8 cellular contexts compared by ENCODE assay signal in genomic region chr10:26931223-26931622, GRCh38.
DNase-seq lines count a peak whose midpoint lies in the region; ATAC-seq, FAIRE-seq and TF ChIP-seq lines count a peak whose summit lies in the region.

No MANE protein-coding gene starts in this region.

- POLR2A ChIA-PET in GM12878 (lab: Charles Lee) = no interaction called here

- H3K79me2 ChIP-seq in GM12878 (ENCODE audit: control insufficient read depth, insufficient read depth, low read length) (no peaks in the 10 kb centered on the region), osteoblast (ENCODE audit: insufficient read depth, low read length) (no peaks in the 10 kb centered on the region)

- peak; percentile 79 for ATAC-seq in GM19035 (IDR thresholded peaks at IDR 0.05; ENCODE audit: unreplicated experiment)
- ATAC-seq in HG02884 (IDR thresholded peaks at IDR 0.05; ENCODE audit: unreplicated experiment) = peak; percentile 50
- peak; percentile 100 for ATAC-seq in GM12878

- H3K27ac Mint-ChIP-seq in immature natural killer cell = no peak overlapping the region

- peaks cover 2 to 8% (median 3%) of the 10 kb centered on the region in 3 donors for H3K27me3 Mint-ChIP-seq in immature natural killer cell (ENCODE audit: low read depth in 3 of 3)

- H3K4me1 Mint-ChIP-seq in immature natural killer cell = peaks cover 0 to 4% of the 10 kb centered on the region in 2 donors

- H3K27ac ChIP-seq in GM12878 (ENCODE audit: control insufficient read depth, insufficient read depth) (no peak overlapping the region), osteoblast (ENCODE audit: low read depth, low read length) (no peak overlapping the region)

- H2AFZ ChIP-seq in GM12878 (ENCODE audit: control insufficient read depth, low read depth, low read length) (peak overlapping the region; percentile 37), osteoblast (ENCODE audit: low read length) (no peak overlapping the region)

- in situ Hi-C loops in GM12878 (cut with MboI) = no loop called here

- H3K4me3 ChIP-seq in GM12878 (no peak overlapping the region), osteoblast (ENCODE audit: insufficient read depth, low read length) (peak overlapping the region; percentile 28), foreskin fibroblast (ENCODE audit: low read depth in 1 of 2, low read length in 2 of 2) (no peak overlapping the region)

- BruUV-seq in GM12878 (replicated peaks; lab: Mats Ljungman, UMichigan) = no TSS peak

- H3K4me1 ChIP-seq in GM12878 (ENCODE audit: control insufficient read depth, insufficient read depth, low read length) (no peaks in the 10 kb centered on the region), osteoblast (ENCODE audit: insufficient read depth, low read length) (no peaks in the 10 kb centered on the region)

- H3K4me3 Mint-ChIP-seq in immature natural killer cell = peak overlapping the region in 1 of 5 donors; percentile 21

- no peak for DNase-seq in GM12878 (ENCODE audit: low read depth, low spot score)
- no peak for DNase-seq in osteoblast (ENCODE audit: insufficient read length, low spot score, missing footprints)
- DNase-seq in NCI-H2171 treated with DMSO at 0.1 percent for 48 hours (lab: John Stamatoyannopoulos, UW) = no peak
- DNase-seq in foreskin fibroblast = no peak
- DNase-seq in immature natural killer cell = no peak
- no peak for DNase-seq in HCEC 1CT

- WGBS in GM12878 (ENCODE audit: insufficient coverage, insufficient replicate concordance, low lambda C conversion rate, missing lambda C conversion rate) = 10% methylated on average over 14 of the region's 21 CpGs

- TF ChIP-seq POLR2A in GM12878 (IDR thresholded peaks at IDR 0.05; ENCODE audit: low read depth, low read length) = no peak

- no peak for TF ChIP-seq CTCF in GM12878 (IDR thresholded peaks at IDR 0.05 in 2 of 3, conservative IDR thresholded peaks at IDR 0.05 in 1 of 3; ENCODE audit: control insufficient read depth in 2 of 3, extremely low read depth in 1 of 3, insufficient read depth in 1 of 3, low read depth in 3 of 3, low read length in 3 of 3)
- no peak for TF ChIP-seq CTCF in osteoblast (IDR thresholded peaks at IDR 0.05; ENCODE audit: extremely low read depth, low read depth, low read length)
- TF ChIP-seq CTCF in foreskin fibroblast (IDR thresholded peaks at IDR 0.05; ENCODE audit: low read depth, low read length) = no peak

- H3K9ac ChIP-seq in GM12878 (ENCODE audit: control insufficient read depth, insufficient read depth, low read length) = no peak overlapping the region

- RAD21 ChIA-PET in GM12878 (lab: Charles Lee; ENCODE audit: unreplicated experiment) = no interaction called here

- intact Hi-C loops in GM12878 (cut with micrococcal nuclease; ENCODE audit: unreplicated experiment) = no loop called here

- H3K4me2 ChIP-seq in GM12878 (ENCODE audit: control insufficient read depth, insufficient read depth) (peak overlapping the region; percentile 38; the same call in 1 of the 2 replicates), osteoblast (ENCODE audit: insufficient read depth, low read length) (no peak overlapping the region)

- TF ChIP-seq RAD21 in GM12878 (IDR thresholded peaks at IDR 0.05; ENCODE audit: insufficient read depth, low read depth, low read length) = no peak

- H3K27me3 ChIP-seq in GM12878 (replicated peaks in 1 of 2; ENCODE audit: control insufficient read depth in 2 of 2, insufficient read depth in 2 of 2, low read length in 1 of 2) (no peaks in the 10 kb centered on the region), osteoblast (ENCODE audit: insufficient read depth, low read length) (no peaks in the 10 kb centered on the region)

- no peak for FAIRE-seq in GM12878 (lab: Jason Lieb, UNC)

- SMC1A ChIA-PET in GM12878 (lab: Charles Lee; ENCODE audit: uncharacterized antibody, unreplicated experiment) = interaction anchor here (0.9 kb wide), 1 partner anchor 166 kb away, joined by 3 read pairs; no protein-coding TSS in a partner anchor

- no peaks in the 10 kb centered on the region for H3K36me3 ChIP-seq in GM12878 (ENCODE audit: control insufficient read depth in 2 of 2, insufficient read depth in 2 of 2, low read length in 1 of 2)
- no peaks in the 10 kb centered on the region for H3K36me3 ChIP-seq in osteoblast (ENCODE audit: insufficient read depth, low read length)

- H4K20me1 ChIP-seq in GM12878 (ENCODE audit: control insufficient read depth, insufficient read depth) = no peaks in the 10 kb centered on the region
- no peaks in the 10 kb centered on the region for H4K20me1 ChIP-seq in osteoblast (ENCODE audit: insufficient read depth, low read length)

- CTCF ChIA-PET in GM12878 (lab: Yijun Ruan, JAX) = interaction anchor here (1.0 kb wide), 1 partner anchor 429 kb away, joined by 3 read pairs; no protein-coding TSS in a partner anchor

- H3K9me3 ChIP-seq in GM12878 (replicated peaks; ENCODE audit: control insufficient read depth, insufficient read depth, low read length) (no peaks in the 10 kb centered on the region), osteoblast (ENCODE audit: low read depth, low read length) (no peaks in the 10 kb centered on the region)

- TF ChIP-seq EP300 in GM12878 (IDR thresholded peaks at IDR 0.05; ENCODE audit: borderline replicate concordance in 1 of 2, control insufficient read depth in 1 of 2, low read depth in 2 of 2, low read length in 2 of 2) = no peak

- H3K9me3 Mint-ChIP-seq in immature natural killer cell = peaks cover 0 to 2% (median 0%) of the 10 kb centered on the region in 6 donors

- no peaks in the 10 kb centered on the region for H3K36me3 Mint-ChIP-seq in immature natural killer cell

TF ChIP-seq in GM12878, 131 proteins besides CTCF, POLR2A, EP300 and RAD21:
- TF ChIP-seq, protein P1, sequence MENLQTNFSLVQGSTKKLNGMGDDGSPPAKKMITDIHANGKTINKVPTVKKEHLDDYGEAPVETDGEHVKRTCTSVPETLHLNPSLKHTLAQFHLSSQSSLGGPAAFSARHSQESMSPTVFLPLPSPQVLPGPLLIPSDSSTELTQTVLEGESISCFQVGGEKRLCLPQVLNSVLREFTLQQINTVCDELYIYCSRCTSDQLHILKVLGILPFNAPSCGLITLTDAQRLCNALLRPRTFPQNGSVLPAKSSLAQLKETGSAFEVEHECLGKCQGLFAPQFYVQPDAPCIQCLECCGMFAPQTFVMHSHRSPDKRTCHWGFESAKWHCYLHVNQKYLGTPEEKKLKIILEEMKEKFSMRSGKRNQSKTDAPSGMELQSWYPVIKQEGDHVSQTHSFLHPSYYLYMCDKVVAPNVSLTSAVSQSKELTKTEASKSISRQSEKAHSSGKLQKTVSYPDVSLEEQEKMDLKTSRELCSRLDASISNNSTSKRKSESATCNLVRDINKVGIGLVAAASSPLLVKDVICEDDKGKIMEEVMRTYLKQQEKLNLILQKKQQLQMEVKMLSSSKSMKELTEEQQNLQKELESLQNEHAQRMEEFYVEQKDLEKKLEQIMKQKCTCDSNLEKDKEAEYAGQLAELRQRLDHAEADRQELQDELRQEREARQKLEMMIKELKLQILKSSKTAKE (IDR thresholded peaks at IDR 0.05; ENCODE audit: low read depth, poor library complexity, severe bottlenecking) = no peak
- TF ChIP-seq RBBP5 (conservative IDR thresholded peaks at IDR 0.05) (no peak), CHD2 (IDR thresholded peaks at IDR 0.05; ENCODE audit: borderline replicate concordance, low read depth, low read length) (no peak), IRF4 (IDR thresholded peaks at IDR 0.05; ENCODE audit: low read depth, low read length) (no peak), KLF5 (IDR thresholded peaks at IDR 0.05; ENCODE audit: partially characterized antibody) (no peak), EGR1 (IDR thresholded peaks at IDR 0.05; ENCODE audit: borderline replicate concordance in 1 of 2, low read depth in 2 of 2, low read length in 2 of 2) (0 out of 3 replicates have a peak, but pooled peaks of 1 of the 2 experiments have one; percentile 27), SMAD5 (IDR thresholded peaks at IDR 0.05; ENCODE audit: low read depth) (no peak), TAF1 (IDR thresholded peaks at IDR 0.05; ENCODE audit: borderline replicate concordance, low read depth, low read length) (no peak)
TF ChIP-seq in GM12878: peak in this region for 1.

Comparison
In these comparisons a context has a peak if more than half of its experiments do, and no peak if none do; other contexts are left out.
1. ATAC-seq: peak in every context shown above with its lines; median percentile 100 in GM12878; 79 in GM19035; 50 in HG02884.